In the genomic region with DNA sequence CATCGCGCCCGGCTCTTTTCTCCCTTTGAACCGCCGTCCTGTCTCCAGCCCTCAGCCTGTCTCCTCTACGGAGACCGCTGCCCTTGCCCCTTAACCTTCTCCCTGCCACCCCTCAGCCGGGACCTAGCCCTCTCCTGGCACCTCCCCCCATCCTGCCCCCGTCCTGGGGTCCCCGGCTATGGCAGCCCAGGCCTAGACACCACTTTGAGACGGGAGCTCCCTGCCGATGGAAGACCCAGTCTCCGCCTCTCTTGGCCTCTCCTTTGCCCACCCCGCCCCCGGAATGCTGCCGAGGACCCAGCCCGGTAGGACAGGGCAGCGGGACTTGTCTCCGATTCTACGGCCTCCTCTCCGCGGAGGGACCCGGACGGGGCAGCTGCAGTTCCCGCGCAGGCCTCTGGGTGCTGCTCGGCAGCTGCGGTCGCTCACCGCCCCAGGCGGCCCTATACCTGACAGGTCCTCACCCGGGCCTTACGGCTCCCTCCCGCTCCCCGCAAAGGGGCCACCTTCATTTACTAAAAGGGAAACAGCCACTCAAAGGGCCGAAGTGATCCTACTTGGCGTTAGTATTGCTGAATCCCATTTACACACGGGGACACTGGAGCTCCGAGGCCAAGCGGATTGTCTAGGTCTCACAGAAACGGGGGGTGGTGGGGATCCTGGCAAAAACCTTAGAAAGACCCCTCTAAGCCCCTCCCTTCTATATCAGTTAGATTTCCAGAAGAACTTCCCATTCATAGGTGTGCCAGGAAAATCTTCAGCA, we compare ENCODE assay signal across 8 cellular contexts. TPM values are rescaled to one million over a fixed set of nuclear protein-coding genes. Genes with fewer than 3 reads are reported as not detected.
A peak's percentile ranks its signal among the peaks of the same experiment; 100 is the strongest.
DNase-seq lines count a peak whose midpoint lies in the region; ATAC-seq and TF ChIP-seq lines count a peak whose summit lies in the region.

No MANE protein-coding gene starts in this region.

- no peak overlapping the region for H3K4me3 ChIP-seq in IMR-90 (ENCODE audit: insufficient read depth, low read depth, low read length)
- peak overlapping the region; percentile 44 for H3K4me3 ChIP-seq in osteoblast (ENCODE audit: insufficient read depth, low read length)
- no peak overlapping the region for H3K4me3 ChIP-seq in tibial nerve

- H3K14ac ChIP-seq in IMR-90 (replicated peaks; ENCODE audit: low read depth, low read length), result no peak overlapping the region

- H4K91ac ChIP-seq in IMR-90 (ENCODE audit: insufficient read depth, low read depth, low read length), result no peak overlapping the region

- peak; percentile 100 for ATAC-seq in IMR-90 (ENCODE audit: low read depth)

- H2BK5ac ChIP-seq in IMR-90 (ENCODE audit: low read depth, low read length, poor library complexity, severe bottlenecking), result no peak overlapping the region

- no peak overlapping the region; the same call in 1 of the 2 replicates for H3K4me2 ChIP-seq in IMR-90 (ENCODE audit: low read depth, low read length)
- peak overlapping the region; percentile 63 for H3K4me2 ChIP-seq in osteoblast (ENCODE audit: insufficient read depth, low read length)

- no peak overlapping the region for H4K5ac ChIP-seq in IMR-90 (ENCODE audit: low read depth, low read length)

- no peaks in the 10 kb centered on the region; the same call in 1 of the 2 replicates for H3K9me3 ChIP-seq in IMR-90 (ENCODE audit: control insufficient read depth, insufficient read depth, low read length)
- no peaks in the 10 kb centered on the region for H3K9me3 ChIP-seq in osteoblast (ENCODE audit: low read depth, low read length)
- H3K9me3 ChIP-seq in tibial nerve, result no peaks in the 10 kb centered on the region

- in situ Hi-C loops in IMR-90 (cut with MboI; ENCODE audit: low sequenced_read_pairs) (loop anchor here (25.0 kb wide), 1 partner anchor 432 kb away; no protein-coding TSS in a partner anchor), SK-MEL-5 (cut with HindIII; ENCODE audit: low pct_unique_long_range_greater_than_20kb, low sequenced_read_pairs) (no loop called here)

- no peak overlapping the region for H3K18ac ChIP-seq in IMR-90 (ENCODE audit: low read depth, low read length)

- H3K4me1 ChIP-seq in IMR-90 (ENCODE audit: control insufficient read depth, insufficient read depth, low read length) (no peaks in the 10 kb centered on the region), osteoblast (ENCODE audit: insufficient read depth, low read length) (no peaks in the 10 kb centered on the region), tibial nerve (peaks cover 0 to 8% (median 4%) of the 10 kb centered on the region in 4 donors)

- H2AK5ac ChIP-seq in IMR-90 (ENCODE audit: low read depth, low read length), result no peak overlapping the region

- H3K23ac ChIP-seq in IMR-90 (ENCODE audit: low read depth, low read length), result no peak overlapping the region

- H3K27me3 ChIP-seq in IMR-90 (ENCODE audit: control insufficient read depth, insufficient read depth, low read length) (peaks cover 73% of the 10 kb centered on the region), osteoblast (ENCODE audit: insufficient read depth, low read length) (peaks cover 28% of the 10 kb centered on the region), tibial nerve (peaks cover 0 to 74% of the 10 kb centered on the region in 2 donors)

- no peak for TF ChIP-seq EP300 in tibial nerve (IDR thresholded peaks at IDR 0.05)

- H4K20me1 ChIP-seq in IMR-90 (ENCODE audit: insufficient read depth, low read length) (no peaks in the 10 kb centered on the region), osteoblast (ENCODE audit: insufficient read depth, low read length) (no peaks in the 10 kb centered on the region)

- TF ChIP-seq RAD21 in IMR-90 (IDR thresholded peaks at IDR 0.05; ENCODE audit: low read length), result peak; percentile 73

- POLR2A ChIA-PET in IMR-90 (lab: Charles Lee; ENCODE audit: unreplicated experiment), result no interaction called here

- peak overlapping the region; percentile 87 for H2AFZ ChIP-seq in IMR-90 (replicated peaks; ENCODE audit: low read length, poor library complexity)
- H2AFZ ChIP-seq in osteoblast (ENCODE audit: low read length), result peak overlapping the region; percentile 53

- no peaks in the 10 kb centered on the region for H3K36me3 ChIP-seq in IMR-90 (ENCODE audit: control insufficient read depth, insufficient read depth, low read length)
- H3K36me3 ChIP-seq in osteoblast (ENCODE audit: insufficient read depth, low read length), result no peaks in the 10 kb centered on the region
- no peaks in the 10 kb centered on the region for H3K36me3 ChIP-seq in tibial nerve

- no peak overlapping the region for H3K56ac ChIP-seq in IMR-90 (ENCODE audit: extremely low read depth, insufficient read depth, low read length)

- peak; percentile 57 to 78 (median 77) for DNase-seq in NCI-H1417 (lab: John Stamatoyannopoulos, UW)
- no peak for DNase-seq in NCI-H1417 treated with DMSO at 0.1 percent for 48 hours (lab: John Stamatoyannopoulos, UW)
- DNase-seq in IMR-90, result peak; percentile 44
- DNase-seq in SK-MEL-5 (ENCODE audit: low read depth, low spot score), result peak; percentile 61
- DNase-seq in activated gamma-delta T cell treated with Interleukin-2 at 50 U/mL for 16 hours, result peak; percentile 65
- DNase-seq in germinal center (ENCODE audit: low spot score), result peak; percentile 90
- DNase-seq in osteoblast (ENCODE audit: insufficient read length, low spot score, missing footprints), result peak; percentile 99
- DNase-seq in tibial nerve (ENCODE audit: low spot score in 2 of 2), result peak; percentile 45 to 53

- no TSS peak for BruUV-seq in IMR-90 (replicated peaks; lab: Mats Ljungman, UMichigan)

- H4K8ac ChIP-seq in IMR-90 (ENCODE audit: low read depth in 2 of 2, low read length in 2 of 2), result no peak overlapping the region

- CTCF ChIA-PET in IMR-90 (lab: Yijun Ruan, JAX), result interaction anchor here (0.5 to 1.2 kb wide), 3 partner anchors 25 to 73 kb away, joined by 3 to 4 read pairs (median 4); no protein-coding TSS in a partner anchor

- TF ChIP-seq POLR2A in IMR-90 (IDR thresholded peaks at IDR 0.05; ENCODE audit: low read depth, low read length) (no peak), tibial nerve (IDR thresholded peaks at IDR 0.05) (no peak)

- H3K79me2 ChIP-seq in osteoblast (ENCODE audit: insufficient read depth, low read length), result no peaks in the 10 kb centered on the region

- dilution Hi-C loops in IMR-90 (cut with HindIII; ENCODE audit: low sequenced_read_pairs, unreplicated experiment), result no loop called here

- H2BK20ac ChIP-seq in IMR-90 (ENCODE audit: low read depth, low read length), result no peak overlapping the region

- no peak overlapping the region for H3K9ac ChIP-seq in IMR-90 (ENCODE audit: low read depth, low read length)

- H3K9me1 ChIP-seq in IMR-90 (ENCODE audit: insufficient read depth, low read length), result no peaks in the 10 kb centered on the region

- no peak overlapping the region for H3K4ac ChIP-seq in IMR-90 (ENCODE audit: low read depth, low read length)

- H3K27ac ChIP-seq in IMR-90 (ENCODE audit: insufficient read depth, low read length) (no peak overlapping the region), osteoblast (ENCODE audit: low read depth, low read length) (no peak overlapping the region), tibial nerve (no peak overlapping the region)

- 15% methylated on average over 14 of the region's 41 CpGs; no CpG with 5 or more reads in 1 of the 2 experiments for WGBS in IMR-90 (ENCODE audit: extremely low coverage in 2 of 2, insufficient read length in 1 of 2), 2 experiments
- 4 to 9% methylated on average over 39 of the region's 41 CpGs for WGBS in tibial nerve, 2 donors

- intact Hi-C loops in IMR-90 (cut with micrococcal nuclease), result loop anchor here (1.0 kb wide), 1 partner anchor 118 kb away; no protein-coding TSS in a partner anchor

- H2BK15ac ChIP-seq in IMR-90 (ENCODE audit: low read depth, low read length), result no peak overlapping the region

- peak; percentile 77 for TF ChIP-seq CTCF in IMR-90 (conservative IDR thresholded peaks at IDR 0.05; ENCODE audit: low read depth, low read length)
- TF ChIP-seq CTCF in osteoblast (IDR thresholded peaks at IDR 0.05; ENCODE audit: extremely low read depth, low read depth, low read length), result peak; percentile 88
- TF ChIP-seq CTCF in tibial nerve (IDR thresholded peaks at IDR 0.05), result peak; percentile 93 to 99 (median 97)

- H2BK120ac ChIP-seq in IMR-90 (ENCODE audit: low read depth, low read length), result no peak overlapping the region

- no peak overlapping the region for H2AK9ac ChIP-seq in IMR-90 (replicated peaks; ENCODE audit: low read depth, low read length, poor library complexity)

- H3K79me1 ChIP-seq in IMR-90 (ENCODE audit: low read depth in 1 of 2, low read length in 2 of 2), result no peaks in the 10 kb centered on the region

TF ChIP-seq in IMR-90, 13 proteins besides CTCF, POLR2A, EP300 and RAD21:
- peak; percentile 51; the same call in 1 of the 2 replicates for TF ChIP-seq SMC3 (IDR thresholded peaks at IDR 0.05; ENCODE audit: low read depth, low read length)
- TF ChIP-seq, protein P1, sequence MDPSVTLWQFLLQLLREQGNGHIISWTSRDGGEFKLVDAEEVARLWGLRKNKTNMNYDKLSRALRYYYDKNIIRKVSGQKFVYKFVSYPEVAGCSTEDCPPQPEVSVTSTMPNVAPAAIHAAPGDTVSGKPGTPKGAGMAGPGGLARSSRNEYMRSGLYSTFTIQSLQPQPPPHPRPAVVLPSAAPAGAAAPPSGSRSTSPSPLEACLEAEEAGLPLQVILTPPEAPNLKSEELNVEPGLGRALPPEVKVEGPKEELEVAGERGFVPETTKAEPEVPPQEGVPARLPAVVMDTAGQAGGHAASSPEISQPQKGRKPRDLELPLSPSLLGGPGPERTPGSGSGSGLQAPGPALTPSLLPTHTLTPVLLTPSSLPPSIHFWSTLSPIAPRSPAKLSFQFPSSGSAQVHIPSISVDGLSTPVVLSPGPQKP (IDR thresholded peaks at IDR 0.05; ENCODE audit: borderline replicate concordance, low read depth, low read length), result no peak
- no peak for TF ChIP-seq RFX5 (IDR thresholded peaks at IDR 0.05; ENCODE audit: low read depth, low read length)
- no peak for TF ChIP-seq CHD1 (IDR thresholded peaks at IDR 0.05; ENCODE audit: low read depth, low read length)

RNA-seq across cellular contexts. Expression of a gene that starts 32.6 kb away (rescaled TPM):
- total RNA-seq in IMR-90 (2012; rRNA removed), result not detected in 2 replicates
- polyA plus RNA-seq in IMR-90 (2012; rRNA removed), result not detected in 2 replicates
- polyA plus RNA-seq in IMR-90 (2012; cell fraction: cytosol; rRNA removed), result not detected in 2 replicates
- not detected in 2 replicates for polyA plus RNA-seq in IMR-90 (2012; cell fraction: nucleus; rRNA removed; ENCODE audit: low replicate concordance)
- total RNA-seq in SK-MEL-5 (2014; rRNA removed; shearing (Covaris generic)), result not detected in 2 replicates
- polyA plus RNA-seq in SK-MEL-5 (2015; cell fraction: cytosol; rRNA removed), result not detected in 2 replicates
- polyA plus RNA-seq in SK-MEL-5 (2015; cell fraction: nucleus; rRNA removed), result not detected in 2 replicates
- total RNA-seq in osteoblast, result not detected in 2 replicates
- not detected for total RNA-seq in tibial nerve
